In the genomic region with DNA sequence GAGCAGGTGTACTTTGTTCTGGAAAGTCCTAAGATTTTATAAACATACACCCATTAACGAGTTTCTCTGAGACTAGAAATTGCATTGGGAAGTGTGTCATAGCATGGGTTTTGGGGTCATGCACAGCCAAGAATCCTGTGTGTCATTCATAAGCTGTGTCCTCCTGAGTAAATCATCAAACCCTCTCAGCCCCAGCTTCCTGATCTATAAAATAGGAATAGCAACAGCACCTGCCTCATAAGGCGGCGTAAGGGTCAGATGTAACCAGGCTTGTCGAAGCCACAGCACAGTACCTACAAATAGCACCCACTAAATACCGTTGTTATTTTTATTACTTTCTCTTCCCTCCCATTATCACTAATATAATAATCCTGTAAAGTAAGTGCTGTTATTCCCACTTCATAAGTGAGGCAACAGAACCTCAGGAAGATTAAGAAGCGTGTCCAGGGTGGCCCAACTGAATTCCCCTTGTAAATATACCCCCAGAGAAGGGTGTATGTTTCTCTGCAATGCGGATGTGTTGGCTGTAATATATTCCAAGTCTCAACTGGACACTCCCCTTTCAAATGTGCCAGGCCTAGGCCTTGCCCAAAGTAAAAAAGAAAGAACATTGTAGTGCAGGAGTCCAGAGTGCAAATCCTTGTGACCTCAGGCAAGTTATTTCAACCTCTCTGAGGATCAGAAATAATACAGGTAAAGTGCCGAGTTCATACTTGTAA, we compare ENCODE assay signal across 17 cellular contexts.
DNase-seq lines count a peak whose midpoint lies in the region; ATAC-seq, FAIRE-seq and TF ChIP-seq lines count a peak whose summit lies in the region.
"Had no signal": no experiment of that assay in that cellular context is flagged by ENCODE, and none has a peak within 500 bp of the region (broad histone marks: within the 10 kb centered on the region; RNA-seq: fewer than 3 reads in every experiment).

No MANE protein-coding gene starts in this region.

- no peaks in the 10 kb centered on the region for H3K27me3 ChIP-seq in breast epithelium
- H3K27me3 ChIP-seq: cardiac muscle cell, SJSA1 had no signal

- H3K4me3 ChIP-seq in breast epithelium = no peak overlapping the region
- H3K4me3 ChIP-seq: cardiac muscle cell, HAP-1, SJSA1 had no signal

- POLR2A ChIA-PET in MCF 10A (lab: Yijun Ruan, JAX) = no interaction called here

- TF ChIP-seq CTCF in breast epithelium (IDR thresholded peaks at IDR 0.05) (no peak), MCF 10A (IDR thresholded peaks at IDR 0.05; ENCODE audit: unreplicated experiment) (no peak)

- no TSS peak for BruUV-seq in MCF 10A (replicated peaks; lab: Mats Ljungman, UMichigan)

- H3K27ac Mint-ChIP-seq in MCF 10A (ENCODE audit: low read depth, unreplicated experiment) = no peak overlapping the region
- H3K27ac Mint-ChIP-seq in memory B cell = peak overlapping the region; percentile 49
- H3K27ac Mint-ChIP-seq: activated CD4-positive, alpha-beta T cell treated with anti-CD3 and anti-CD28 coated beads for 36 hours had no signal

- DNase-seq in breast epithelium (ENCODE audit: low spot score in 2 of 2) (no peak), MCF 10A (ENCODE audit: unreplicated experiment) (no peak), NAMALWA (ENCODE audit: low spot score) (peak; percentile 59), memory B cell (ENCODE audit: low spot score in 2 of 2) (no peak), H54 (ENCODE audit: insufficient read length, low spot score) (no peak)
- DNase-seq: activated CD4-positive, alpha-beta T cell treated with anti-CD3 and anti-CD28 coated beads for 36 hours; activated effector memory CD4-positive, alpha-beta T cell treated with anti-CD3 and anti-CD28 coated beads, Interleukin-2, amount 50 U/mL, for 16 hours; DMS79; NCI-H526 treated with DMSO at 0.1 percent for 48 hours; stimulated activated naive CD8-positive, alpha-beta T cell treated with anti-CD3 and anti-CD28 coated beads, Interleukin-15, Interleukin-2, amounts not matched to agents 100 U/mL and 50 U/mL, for 24 hours had no signal

- CTCF ChIA-PET in MCF 10A (lab: Yijun Ruan, JAX) = interaction anchor here (0.6 to 1.1 kb wide), 2 partner anchors 151 to 305 kb away, joined by 3 to 4 read pairs; no protein-coding TSS in a partner anchor

- peaks cover 35% of the 10 kb centered on the region for H3K4me1 Mint-ChIP-seq in MCF 10A (ENCODE audit: insufficient read depth, unreplicated experiment)
- H3K4me1 Mint-ChIP-seq in memory B cell = peaks cover 3% of the 10 kb centered on the region

- H3K36me3 Mint-ChIP-seq in MCF 10A (ENCODE audit: insufficient read depth, unreplicated experiment) (peaks cover 15% of the 10 kb centered on the region), memory B cell (peaks cover 42% of the 10 kb centered on the region)

- H3K27me3 Mint-ChIP-seq in MCF 10A (ENCODE audit: insufficient read depth, unreplicated experiment) (no peaks in the 10 kb centered on the region), memory B cell (no peaks in the 10 kb centered on the region)
- H3K27me3 Mint-ChIP-seq: activated CD4-positive, alpha-beta T cell treated with anti-CD3 and anti-CD28 coated beads for 36 hours had no signal

- H3K4me3 Mint-ChIP-seq in MCF 10A (ENCODE audit: unreplicated experiment) (no peak overlapping the region), memory B cell (no peak overlapping the region)
- H3K4me3 Mint-ChIP-seq: activated CD4-positive, alpha-beta T cell treated with anti-CD3 and anti-CD28 coated beads for 36 hours had no signal

- H3K27ac ChIP-seq in breast epithelium = peak overlapping the region; percentile 50 to 86
- H3K27ac ChIP-seq: cardiac muscle cell, SJSA1 had no signal

- peaks cover 0 to 20% of the 10 kb centered on the region in 2 donors for H3K4me1 ChIP-seq in breast epithelium

- H3K9me3 Mint-ChIP-seq in MCF 10A (ENCODE audit: unreplicated experiment) (no peaks in the 10 kb centered on the region), memory B cell (no peaks in the 10 kb centered on the region)

- H3K9me3 ChIP-seq in breast epithelium = no peaks in the 10 kb centered on the region
- H3K9me3 ChIP-seq: HAP-1, SJSA1 had no signal

- no peak for ATAC-seq in memory B cell (ENCODE audit: low read depth)
- no peak for ATAC-seq in HG02870 (IDR thresholded peaks at IDR 0.05; ENCODE audit: unreplicated experiment)
- ATAC-seq in GM21360 (IDR thresholded peaks at IDR 0.05; ENCODE audit: unreplicated experiment) = no peak
- no peak for ATAC-seq in GM18861 (IDR thresholded peaks at IDR 0.05; ENCODE audit: unreplicated experiment)
- ATAC-seq: activated CD4-positive, alpha-beta T cell treated with anti-CD3 and anti-CD28 coated beads for 36 hours; stimulated activated naive CD8-positive, alpha-beta T cell treated with anti-CD3 and anti-CD28 coated beads, Interleukin-15, Interleukin-2, amounts not matched to agents 100 U/mL and 50 U/mL, for 24 hours had no signal

- no peak for FAIRE-seq in H54 (lab: Jason Lieb, UNC)
- FAIRE-seq: islet of Langerhans had no signal

- intact Hi-C loops in breast epithelium (cut with DNase I; ENCODE audit: low total_unique reads) = no loop called here
- intact Hi-C loops in MCF 10A (cut with micrococcal nuclease) = loop anchor here (10.0 kb wide), 1 partner anchor 98 kb away; no protein-coding TSS in a partner anchor

- TF ChIP-seq POLR2A in breast epithelium (IDR thresholded peaks at IDR 0.05) = no peak
- no peak for TF ChIP-seq POLR2A in H54 (IDR thresholded peaks at IDR 0.05; ENCODE audit: low read depth, low read length)

- no peaks in the 10 kb centered on the region for H3K36me3 ChIP-seq in breast epithelium
- H3K36me3 ChIP-seq: HAP-1 had no signal
